29 cellular contexts compared by ENCODE assay signal in the genomic region with DNA sequence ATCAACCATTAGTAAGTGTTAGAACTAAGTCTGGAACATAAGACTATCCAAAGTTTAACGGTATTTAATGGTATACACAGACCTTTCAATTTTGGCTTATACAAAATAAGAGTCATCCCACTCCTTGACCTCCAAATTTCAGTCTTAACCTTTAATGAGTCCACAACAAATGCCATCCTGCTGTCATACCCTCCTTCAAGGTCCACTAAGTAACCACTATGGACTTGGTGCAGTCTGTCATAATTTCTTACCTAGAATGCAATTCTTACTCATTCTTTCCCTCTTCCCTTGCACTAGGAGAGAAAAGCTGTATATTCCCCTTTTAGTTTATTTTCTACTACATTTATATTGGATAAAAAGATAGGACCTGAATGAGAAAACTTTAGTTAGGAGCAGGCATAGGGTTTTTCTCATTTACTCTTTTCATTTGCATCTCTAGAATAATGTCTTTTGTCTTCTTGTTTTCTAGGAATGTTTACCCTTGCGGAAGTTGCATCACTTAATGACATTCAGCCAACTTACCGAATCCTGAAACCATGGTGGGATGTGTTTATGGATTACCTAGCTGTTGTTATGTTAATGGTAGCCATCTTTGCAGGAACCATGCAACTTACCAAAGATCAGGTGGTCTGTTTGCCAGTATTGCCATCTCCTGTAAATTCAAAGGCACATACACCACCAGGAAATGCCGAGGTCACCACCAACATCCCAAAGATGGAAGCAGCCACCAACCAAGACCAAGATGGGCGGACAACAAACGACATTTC.
"Had no signal": no experiment of that assay in that cellular context is flagged by ENCODE, and none has a peak within 500 bp of the region (broad histone marks: within the 10 kb centered on the region; RNA-seq: fewer than 3 reads in every experiment).

No MANE protein-coding gene starts in this region.

- H3K9me3 ChIP-seq: SJCRH30, SK-N-SH had no signal

- H3K27ac ChIP-seq: KMS-11, SJCRH30, WERI-Rb-1 had no signal

- H3K27me3 Mint-ChIP-seq: brain; central memory CD8-positive, alpha-beta T cell had no signal

- DNase-seq: activated CD4-positive, alpha-beta T cell treated with anti-CD3 and anti-CD28 coated beads for 4 hours; activated CD4-positive, alpha-beta T cell treated with anti-CD3 and anti-CD28 coated beads, Interleukin-2, amount 50 U/mL, for 4 hours; activated CD8-positive, alpha-beta memory T cell treated with anti-CD3 and anti-CD28 coated beads, Interleukin-2, amount 50 U/mL, for 48 hours; activated CD8-positive, alpha-beta T cell treated with anti-CD3 and anti-CD28 coated beads, Interleukin-2, amount 10 ng/mL, durations not matched to agents 7 days and 5 days; activated naive CD4-positive, alpha-beta T cell treated with anti-CD3 and anti-CD28 coated beads, Interleukin-2, amount 50 U/mL, for 16 hours; activated T-cell treated with anti-CD3 and anti-CD28 coated beads, Interleukin-2, amount 50 U/mL, for 1 hour; amniotic stem cell; NCI-H1092 treated with DMSO at 0.1 percent for 48 hours; NCI-H1417 treated with DMSO at 0.1 percent for 48 hours; NCI-H1694; NCI-H2029; NCI-H2107; NCI-H345; NCI-H510A; NCI-H526 treated with DMSO at 0.1 percent for 48 hours; NCI-H82; NK-92 treated with Interleukin-12 subunit alpha and Interleukin-12 subunit beta, amount 100 ng/mL, for 24 hours; OCI-M1; RPMI8226; SJCRH30; SK-N-SH; T-helper 1 cell; WERI-Rb-1 had no signal

- H3K4me1 Mint-ChIP-seq: central memory CD8-positive, alpha-beta T cell had no signal

- H3K9me3 Mint-ChIP-seq: central memory CD8-positive, alpha-beta T cell had no signal

- H3K4me3 Mint-ChIP-seq: activated CD8-positive, alpha-beta T cell treated with anti-CD3 and anti-CD28 coated beads, Interleukin-2, amount 10 ng/mL, durations not matched to agents 7 days and 5 days; brain; central memory CD8-positive, alpha-beta T cell had no signal

- H3K4me3 ChIP-seq: SJCRH30 had no signal

- H3K27ac Mint-ChIP-seq: activated CD8-positive, alpha-beta T cell treated with anti-CD3 and anti-CD28 coated beads, Interleukin-2, amount 10 ng/mL, durations not matched to agents 7 days and 5 days had no signal

- H3K27me3 ChIP-seq: SJCRH30 had no signal

- ATAC-seq: activated CD4-positive, CD25-positive, alpha-beta regulatory T cell treated with anti-CD3 and anti-CD28 coated beads, Interleukin-2, amount 50 U/mL, for 24 hours; activated CD8-positive, alpha-beta T cell treated with anti-CD3 and anti-CD28 coated beads, Interleukin-2, amount 10 ng/mL, durations not matched to agents 7 days and 5 days; Panc1; Right ventricle myocardium inferior had no signal
